8 cellular contexts compared by ENCODE assay signal in genomic region chr17:46192484-46193245, GRCh38. TPM values are rescaled to one million over a fixed set of nuclear protein-coding genes. Genes with fewer than 3 reads are reported as not detected.
DNase-seq lines count a peak whose midpoint lies in the region; ATAC-seq and TF ChIP-seq lines count a peak whose summit lies in the region.

No MANE protein-coding gene starts in this region.

- no peaks in the 10 kb centered on the region for H3K27me3 Mint-ChIP-seq in activated B cell treated with CpG ODN at 0.5 μM for 24 hours

- peaks cover 62% of the 10 kb centered on the region for H3K4me1 Mint-ChIP-seq in activated B cell treated with CpG ODN at 0.5 μM for 24 hours

- TF ChIP-seq CTCF in activated B cell treated with CpG ODN at 0.5 μM for 24 hours (IDR thresholded peaks at IDR 0.05) = no peak

- ATAC-seq in GM18867 (IDR thresholded peaks at IDR 0.05; ENCODE audit: unreplicated experiment) (peak; percentile 33), HG03095 (IDR thresholded peaks at IDR 0.05; ENCODE audit: unreplicated experiment) (peak; percentile 30), activated B cell treated with CpG ODN at 0.5 μM for 24 hours (ENCODE audit: low read depth) (peak; percentile 28)

- H3K27ac Mint-ChIP-seq in activated B cell treated with CpG ODN at 0.5 μM for 24 hours = peak overlapping the region; percentile 98

- intact Hi-C loops in activated B cell treated with CpG ODN at 0.5 μM for 24 hours (cut with micrococcal nuclease) = loop anchor here (1.0 to 5.0 kb wide), 8 partner anchors 8 to 1915 kb away; partner anchors contain the start of gene SNX11

- H3K4me3 Mint-ChIP-seq in activated B cell treated with CpG ODN at 0.5 μM for 24 hours = peak overlapping the region; percentile 94

- DNase-seq in ACHN (peak; percentile 59), NCI-H2196 treated with DMSO at 0.1 percent for 48 hours (lab: John Stamatoyannopoulos, UW; ENCODE audit: unreplicated experiment) (peak; percentile 76), activated B cell treated with CpG ODN at 0.5 μM for 24 hours (no peak), cerebellar cortex (ENCODE audit: low spot score) (peak; percentile 79), kidney tubule cell (ENCODE audit: low spot score) (peak; percentile 76)
- DNase-seq in stimulated activated CD4-positive, alpha-beta T cell treated with anti-CD3 and anti-CD28 coated beads, Interleukin-15, amount 100 ng/mL, for 24 hours = peak; percentile 73

- CTCF ChIA-PET in activated B cell treated with CpG ODN at 0.5 μM for 24 hours (lab: Charles Lee) = interaction anchor here (0.6 to 2.2 kb wide), 23 partner anchors 9 to 1032 kb away, joined by 3 to 16 read pairs (median 4); no protein-coding TSS in a partner anchor

- in situ Hi-C loops in ACHN (cut with HindIII; ENCODE audit: low pct_ligation_motif_present, low pct_unique_long_range_greater_than_20kb, low sequenced_read_pairs) = no loop called here

- H3K9me3 Mint-ChIP-seq in activated B cell treated with CpG ODN at 0.5 μM for 24 hours = no peaks in the 10 kb centered on the region

- peaks cover 37% of the 10 kb centered on the region for H3K36me3 Mint-ChIP-seq in activated B cell treated with CpG ODN at 0.5 μM for 24 hours (ENCODE audit: low read depth)

- POLR2A ChIA-PET in activated B cell treated with CpG ODN at 0.5 μM for 24 hours (lab: Charles Lee) = interaction anchor here (0.5 to 2.3 kb wide), 28 partner anchors 10 to 1132 kb away, joined by 3 to 12 read pairs (median 3); partner anchors contain the start of gene FMNL1

RNA-seq across cellular contexts. Expression of gene KANSL1, which starts 0.6 kb away (rescaled TPM):
- 127 and 152 TPM in 2 replicates for total RNA-seq in activated B cell treated with CpG ODN at 0.5 μM for 24 hours
